In genomic region chr10:69356187-69356586, GRCh38 we compare ENCODE assay signal across 20 cellular contexts.
"Had no signal": no experiment of that assay in that cellular context is flagged by ENCODE, and none has a peak within 500 bp of the region (broad histone marks: within the 10 kb centered on the region; RNA-seq: fewer than 3 reads in every experiment).

No MANE protein-coding gene starts in this region.

- ATAC-seq: HepG2, SK-N-SH treated with all-trans-retinoic acid at 6 μM for 48 hours had no signal

- H3K27ac ChIP-seq: KMS-11 had no signal

- DNase-seq: IMR-90, Kasumi-1, MM.1S, NCI-H1092 treated with DMSO at 0.1 percent for 48 hours, NCI-H1436, NCI-H187, NCI-H2029, NCI-H2081 treated with DMSO at 0.1 percent for 48 hours, NCI-H2171, NCI-H226, NCI-H446, NCI-H510A, NCI-H524 treated with DMSO at 0.1 percent for 48 hours, NCI-H69, NCI-H774, RPMI8226, SHP77 had no signal

- H3K4me2 ChIP-seq: KMS-11 had no signal

- H3K9ac ChIP-seq: KMS-11 had no signal
